In the genomic region with DNA sequence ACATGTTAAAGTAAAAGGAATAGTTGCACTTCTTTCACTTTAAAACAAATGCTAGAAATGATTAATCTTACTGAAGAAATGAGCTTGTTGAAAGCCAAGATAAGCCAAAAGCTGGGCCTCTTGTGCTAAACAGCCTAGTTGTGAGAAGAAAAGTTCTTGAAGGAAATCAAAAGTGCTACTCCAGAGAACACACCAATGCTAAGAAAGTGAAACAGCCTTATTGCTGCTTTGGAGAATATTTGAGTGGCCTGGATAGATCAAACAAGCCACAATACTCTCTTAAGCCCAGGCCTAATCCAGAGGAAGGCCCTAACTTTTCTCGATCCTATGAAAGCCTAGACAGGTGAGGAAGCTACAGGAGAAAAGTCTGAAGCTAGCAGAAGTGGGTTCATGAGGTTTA, we compare ENCODE assay signal across 1 cellular context.
TF ChIP-seq lines count a peak whose summit lies in the region.

No MANE protein-coding gene starts in this region.

TF ChIP-seq in SK-N-SH, 30 proteins besides CTCF, POLR2A, EP300 and RAD21 (continued from another document):
- no peak for TF ChIP-seq FOXJ3 (CRISPR knock-in tag; IDR thresholded peaks at IDR 0.05)
